ENCODE assay signal across 8 cellular contexts in genomic region chr20:51966296-51966971, GRCh38.
DNase-seq lines count a peak whose midpoint lies in the region; ATAC-seq and TF ChIP-seq lines count a peak whose summit lies in the region.

No MANE protein-coding gene starts in this region.

- BruUV-seq in Calu3 (replicated peaks; lab: Mats Ljungman, UMichigan): no TSS peak

- no peaks in the 10 kb centered on the region for H3K9me3 Mint-ChIP-seq in Calu3 (ENCODE audit: low read depth, unreplicated experiment)
- no peaks in the 10 kb centered on the region for H3K9me3 Mint-ChIP-seq in mesothelial cell of epicardium

- DNase-seq in Calu3: peak; percentile 83
- DNase-seq in HCEC 1CT: peak; percentile 64
- DNase-seq in RWPE1 (ENCODE audit: low spot score): peak; percentile 57
- no peak for DNase-seq in epithelial cell of proximal tubule (ENCODE audit: low read depth)
- no peak for DNase-seq in mesothelial cell of epicardium (ENCODE audit: low spot score in 2 of 2, unreplicated experiment in 2 of 2)
- no peak for DNase-seq in NCI-H1048 (lab: John Stamatoyannopoulos, UW)

- no peaks in the 10 kb centered on the region for H3K36me3 Mint-ChIP-seq in Calu3 (ENCODE audit: insufficient read depth, unreplicated experiment)
- H3K36me3 Mint-ChIP-seq in mesothelial cell of epicardium: no peaks in the 10 kb centered on the region

- CTCF ChIA-PET in Calu3 (lab: Charles Lee) (interaction anchor here (0.5 to 2.4 kb wide), 12 partner anchors 19 to 324 kb away, joined by 3 to 16 read pairs (median 3); no protein-coding TSS in a partner anchor), RWPE1 (lab: Yijun Ruan, JAX) (interaction anchor here (0.6 to 2.2 kb wide), 22 partner anchors 8 to 375 kb away, joined by 3 to 14 read pairs (median 4); no protein-coding TSS in a partner anchor)

- H3K27me3 Mint-ChIP-seq in Calu3 (ENCODE audit: unreplicated experiment) (no peaks in the 10 kb centered on the region), mesothelial cell of epicardium (ENCODE audit: low read depth) (no peaks in the 10 kb centered on the region)

- H3K27ac Mint-ChIP-seq in Calu3 (ENCODE audit: unreplicated experiment) (no peak overlapping the region), mesothelial cell of epicardium (peak overlapping the region; percentile 30)

- no peak overlapping the region for H3K27ac ChIP-seq in RWPE1

- H3K4me1 Mint-ChIP-seq in Calu3 (ENCODE audit: low read depth, unreplicated experiment) (peaks cover under 1% of the 10 kb centered on the region), mesothelial cell of epicardium (peaks cover 15% of the 10 kb centered on the region)

- intact Hi-C loops in Calu3 (cut with micrococcal nuclease; ENCODE audit: unreplicated experiment): loop anchor here (1.0 kb wide), 2 partner anchors 166 to 327 kb away; no protein-coding TSS in a partner anchor

- ATAC-seq in GM21576 (IDR thresholded peaks at IDR 0.05; ENCODE audit: unreplicated experiment) (no peak), GM21367 (IDR thresholded peaks at IDR 0.05; ENCODE audit: unreplicated experiment) (no peak)

- POLR2A ChIA-PET in RWPE1 (lab: Yijun Ruan, JAX; ENCODE audit: low non-redundant PET): no interaction called here

- H3K4me3 Mint-ChIP-seq in Calu3 (ENCODE audit: low read depth, unreplicated experiment) (no peak overlapping the region), mesothelial cell of epicardium (no peak overlapping the region)

- TF ChIP-seq CTCF in Calu3 (IDR thresholded peaks at IDR 0.05; ENCODE audit: unreplicated experiment) (peak; percentile 66), RWPE1 (conservative IDR thresholded peaks at IDR 0.05; ENCODE audit: low read depth) (peak; percentile 67), epithelial cell of proximal tubule (conservative IDR thresholded peaks at IDR 0.05; ENCODE audit: low read depth, low read length) (peak; percentile 87), mesothelial cell of epicardium (IDR thresholded peaks at IDR 0.05; ENCODE audit: unreplicated experiment) (peak; percentile 34)

- no peak overlapping the region for H3K4me3 ChIP-seq in epithelial cell of proximal tubule (ENCODE audit: low read depth, low read length)

Comparison
In these comparisons a context has a peak if more than half of its experiments do, and no peak if none do; other contexts are left out.
1. DNase-seq: peak in Calu3 (single experiment), HCEC 1CT (single experiment) and RWPE1 (single experiment); none in epithelial cell of proximal tubule (single experiment), mesothelial cell of epicardium (0 of 2) and NCI-H1048 (single experiment).
2. CTCF ChIP-seq: peak in every context shown above with its lines; median percentile 87 in epithelial cell of proximal tubule; 67 in RWPE1; 66 in Calu3; 34 in mesothelial cell of epicardium.